In the genomic region with DNA sequence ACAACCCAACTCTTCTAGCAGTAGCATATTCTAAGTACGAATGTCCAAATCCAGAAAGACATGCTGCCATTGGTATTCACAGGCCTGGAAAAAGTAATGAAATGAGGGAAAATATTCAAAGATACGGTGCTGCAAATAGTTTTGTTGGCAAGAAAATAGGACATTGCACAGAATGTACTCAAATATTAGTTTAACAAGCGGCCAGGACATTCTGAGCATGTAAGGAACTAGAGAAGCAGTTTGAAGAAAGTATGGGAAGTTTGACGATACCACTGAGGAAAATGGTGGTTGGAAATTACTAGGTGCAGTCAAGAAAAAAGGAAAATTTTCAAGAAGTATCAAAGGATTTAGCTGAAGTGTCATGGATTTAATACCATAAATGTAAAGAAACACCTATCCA, we compare ENCODE assay signal across 23 cellular contexts.
"Had no signal": no experiment of that assay in that cellular context is flagged by ENCODE, and none has a peak within 500 bp of the region (broad histone marks: within the 10 kb centered on the region; RNA-seq: fewer than 3 reads in every experiment).

No MANE protein-coding gene starts in this region.

- H3K27me3 ChIP-seq: colonic mucosa, esophagus squamous epithelium, gastrocnemius medialis, heart right ventricle, left lung had no signal

- DNase-seq: colonic mucosa; cortex of kidney; effector CD8-positive, alpha-beta T cell; effector memory CD8-positive, alpha-beta T cell; endodermal cell; erythroblast; esophagus squamous epithelium; foreskin fibroblast; foreskin melanocyte; gastrocnemius medialis; glutamatergic neuron; head of caudate nucleus; heart right ventricle; hippocampal formation; left cardiac atrium; left lung; left ventricle myocardium superior; lower lobe of right lung; mesenchymal stem cell; mucosa of descending colon; naive B cell had no signal

- ATAC-seq: effector memory CD8-positive, alpha-beta T cell; esophagus mucosa; gastrocnemius medialis; heart right ventricle; left cardiac atrium; left lung; left ventricle myocardium superior; lower lobe of right lung; mucosa of descending colon had no signal

- H3K27ac ChIP-seq: colonic mucosa, epithelial cell of prostate, esophagus squamous epithelium, gastrocnemius medialis, heart right ventricle, left lung, lower lobe of right lung had no signal

- H3K4me3 ChIP-seq: colonic mucosa, esophagus squamous epithelium, gastrocnemius medialis, heart right ventricle, left lung, lower lobe of right lung, mucosa of descending colon had no signal

- H3K4me1 ChIP-seq: colonic mucosa, esophagus squamous epithelium, gastrocnemius medialis, heart right ventricle, left lung, lower lobe of right lung had no signal

- H3K9me3 ChIP-seq: colonic mucosa, esophagus squamous epithelium, gastrocnemius medialis, heart right ventricle, left lung, lower lobe of right lung, mucosa of descending colon had no signal

- H3K36me3 ChIP-seq: colonic mucosa, esophagus squamous epithelium, gastrocnemius medialis, heart right ventricle, left lung, lower lobe of right lung had no signal
